In the genomic region with DNA sequence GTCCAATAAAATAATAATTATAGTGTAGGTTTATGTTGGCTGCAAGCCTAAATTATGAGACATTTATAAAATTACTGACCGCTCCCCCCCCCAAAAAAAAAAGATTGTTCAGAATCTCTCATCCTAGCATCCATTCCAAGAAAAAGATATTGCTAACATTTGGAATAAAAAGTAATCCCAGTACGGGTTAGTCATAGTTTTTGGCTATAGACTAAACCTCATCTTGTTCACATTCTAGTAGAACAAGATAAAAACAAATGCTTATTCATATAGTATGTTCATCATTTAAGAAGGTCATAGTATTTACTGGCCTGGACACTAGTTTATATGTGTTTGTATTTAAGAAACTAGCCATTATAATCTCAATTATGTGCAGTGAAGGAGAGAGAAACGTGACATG, we compare ENCODE assay signal across 20 cellular contexts. TPM values are rescaled to one million over a fixed set of nuclear protein-coding genes. Genes with fewer than 3 reads are reported as not detected.
A peak's percentile ranks its signal among the peaks of the same experiment; 100 is the strongest.
DNase-seq lines count a peak whose midpoint lies in the region; ATAC-seq and TF ChIP-seq lines count a peak whose summit lies in the region.
"Had no signal": no experiment of that assay in that cellular context is flagged by ENCODE, and none has a peak within 500 bp of the region (broad histone marks: within the 10 kb centered on the region; RNA-seq: fewer than 3 reads in every experiment).

No MANE protein-coding gene starts in this region.

- H4K8ac ChIP-seq in mesenchymal stem cell (ENCODE audit: low read length): no peak overlapping the region

- CTCF ChIA-PET in CD4-positive, alpha-beta T cell (lab: Charles Lee): interaction anchor here (1.4 kb wide), 1 partner anchor 19 kb away, joined by 3 read pairs; no protein-coding TSS in a partner anchor

- ATAC-seq in CD4-positive, alpha-beta T cell (ENCODE audit: poor library complexity): no peak
- ATAC-seq in HG02623 (IDR thresholded peaks at IDR 0.05; ENCODE audit: unreplicated experiment) (no peak), GM18870 (IDR thresholded peaks at IDR 0.05; ENCODE audit: unreplicated experiment) (no peak)
- ATAC-seq: left colon, Panc1 had no signal

- no peaks in the 10 kb centered on the region for H3K27me3 Mint-ChIP-seq in CD4-positive, alpha-beta T cell

- H3K27ac Mint-ChIP-seq in CD4-positive, alpha-beta T cell: peak overlapping the region; percentile 8
- H3K27ac Mint-ChIP-seq: stimulated activated effector memory CD8-positive, alpha-beta T cell treated with anti-CD3 and anti-CD28 coated beads, Interleukin-12 subunit alpha, Interleukin-12 subunit beta, amount 100 ng/mL, for 72 hours had no signal

- no CpG with 5 or more reads among the region's 3 CpGs for WGBS in mesenchymal stem cell

- H3K4me3 ChIP-seq in cardiac fibroblast (replicated peaks in 1 of 2; ENCODE audit: low read depth in 2 of 2, low read length in 2 of 2) (no peak overlapping the region), mesenchymal stem cell (ENCODE audit: insufficient read depth in 1 of 2, low read depth in 1 of 2, low read length in 2 of 2) (peak overlapping the region in 1 of 2 experiments; percentile 38)
- H3K4me3 ChIP-seq: sigmoid colon, SK-N-MC had no signal

- H3K4ac ChIP-seq in mesenchymal stem cell (ENCODE audit: low read depth in 1 of 2, low read length in 2 of 2): no peak overlapping the region

- no peak overlapping the region for H2AFZ ChIP-seq in mesenchymal stem cell (ENCODE audit: low read depth, low read length)

- H3K18ac ChIP-seq in mesenchymal stem cell (ENCODE audit: low read depth in 1 of 2, low read length in 2 of 2): no peak overlapping the region

- no peak overlapping the region for H2BK15ac ChIP-seq in mesenchymal stem cell (ENCODE audit: low read depth, poor library complexity, severe bottlenecking)

- peak overlapping the region; percentile 39 for H3K9ac ChIP-seq in mesenchymal stem cell (ENCODE audit: low read length)

- TF ChIP-seq CTCF in CD4-positive, alpha-beta T cell (IDR thresholded peaks at IDR 0.05): no peak
- TF ChIP-seq CTCF in cardiac fibroblast (IDR thresholded peaks at IDR 0.05; ENCODE audit: low read depth, low read length): no peak

- H3K4me1 ChIP-seq in mesenchymal stem cell (ENCODE audit: control insufficient read depth, insufficient read depth, low read depth, low read length): peaks cover 3% of the 10 kb centered on the region

- H2AK5ac ChIP-seq in mesenchymal stem cell (ENCODE audit: low read length, severe bottlenecking): no peak overlapping the region

- no peak overlapping the region for H3K14ac ChIP-seq in mesenchymal stem cell (ENCODE audit: low read length in 2 of 2)

- POLR2A ChIA-PET in CD4-positive, alpha-beta T cell (lab: Charles Lee): interaction anchor here (0.6 kb wide), 1 partner anchor 32 kb away, joined by 3 read pairs; no protein-coding TSS in a partner anchor

- no peaks in the 10 kb centered on the region for H3K9me3 ChIP-seq in CD4-positive, alpha-beta T cell (ENCODE audit: control insufficient read depth, low read length)
- H3K9me3 ChIP-seq in mesenchymal stem cell (ENCODE audit: control insufficient read depth, low read length): no peaks in the 10 kb centered on the region
- H3K9me3 ChIP-seq: sigmoid colon had no signal

- H4K91ac ChIP-seq in mesenchymal stem cell (ENCODE audit: low read length): no peak overlapping the region

- no peak overlapping the region for H3K4me3 Mint-ChIP-seq in CD4-positive, alpha-beta T cell
- H3K4me3 Mint-ChIP-seq: mesothelial cell of epicardium; nephron; stimulated activated effector memory CD8-positive, alpha-beta T cell treated with anti-CD3 and anti-CD28 coated beads, Interleukin-12 subunit alpha, Interleukin-12 subunit beta, amount 100 ng/mL, for 72 hours had no signal

- no peak overlapping the region for H3K23ac ChIP-seq in mesenchymal stem cell (ENCODE audit: low read length in 2 of 2)

- H2BK120ac ChIP-seq in mesenchymal stem cell (ENCODE audit: low read depth, low read length): no peak overlapping the region

- peaks cover 46% of the 10 kb centered on the region for H3K4me1 Mint-ChIP-seq in CD4-positive, alpha-beta T cell (ENCODE audit: low read depth)

- no peak overlapping the region for H2BK5ac ChIP-seq in mesenchymal stem cell (ENCODE audit: low read depth, low read length, poor library complexity, severe bottlenecking)

- no peaks in the 10 kb centered on the region for H3K36me3 Mint-ChIP-seq in CD4-positive, alpha-beta T cell (ENCODE audit: low read depth)
- H3K36me3 Mint-ChIP-seq: stimulated activated effector memory CD8-positive, alpha-beta T cell treated with anti-CD3 and anti-CD28 coated beads, Interleukin-12 subunit alpha, Interleukin-12 subunit beta, amount 100 ng/mL, for 72 hours had no signal

- intact Hi-C loops in CD4-positive, alpha-beta T cell (cut with DNase I, micrococcal nuclease): loop anchor here in 1 of 2 experiments (1.0 kb wide), 2 partner anchors 19 to 44 kb away; a partner anchor contains a TSS

- DNase-seq in CD4-positive, alpha-beta T cell: no peak
- peak; percentile 64 for DNase-seq in HCEC 1CT
- DNase-seq in cardiac fibroblast (ENCODE audit: low read depth in 2 of 2): peak; percentile 47 to 74
- DNase-seq in mesenchymal stem cell: no peak
- no peak for DNase-seq in NOMO-1 treated with DMSO at 0.1 percent for 48 hours (lab: John Stamatoyannopoulos, UW; ENCODE audit: unreplicated experiment)
- DNase-seq: amniotic stem cell, DMS79 treated with DMSO at 0.1 percent for 48 hours, Karpas-422, left colon, NCI-H1048, NCI-H2029 treated with DMSO at 0.1 percent for 48 hours, sigmoid colon, trophoblast cell had no signal

- H3K9me3 Mint-ChIP-seq in CD4-positive, alpha-beta T cell: no peaks in the 10 kb centered on the region
- H3K9me3 Mint-ChIP-seq: mesothelial cell of epicardium; nephron; stimulated activated effector memory CD8-positive, alpha-beta T cell treated with anti-CD3 and anti-CD28 coated beads, Interleukin-12 subunit alpha, Interleukin-12 subunit beta, amount 100 ng/mL, for 72 hours had no signal

- no peaks in the 10 kb centered on the region for H3K27me3 ChIP-seq in CD4-positive, alpha-beta T cell (ENCODE audit: control insufficient read depth, insufficient read depth, low read length)
- no peaks in the 10 kb centered on the region for H3K27me3 ChIP-seq in mesenchymal stem cell (ENCODE audit: control insufficient read depth in 1 of 2, insufficient read depth in 1 of 2, low read length in 2 of 2)
- H3K27me3 ChIP-seq: sigmoid colon had no signal

- peaks cover 0 to 4% of the 10 kb centered on the region in 2 experiments for H3K36me3 ChIP-seq in mesenchymal stem cell (ENCODE audit: control insufficient read depth in 1 of 2, insufficient read depth in 2 of 2, low read depth in 1 of 2, low read length in 2 of 2)
- H3K36me3 ChIP-seq: sigmoid colon had no signal

- H2BK12ac ChIP-seq in mesenchymal stem cell (ENCODE audit: low read length in 2 of 2): no peak overlapping the region

- H3K79me1 ChIP-seq in mesenchymal stem cell (replicated peaks; ENCODE audit: low read length, poor library complexity, severe bottlenecking): peaks cover 15% of the 10 kb centered on the region

- no peak overlapping the region for H3K27ac ChIP-seq in CD4-positive, alpha-beta T cell (ENCODE audit: low read depth, low read length)
- no peak overlapping the region for H3K27ac ChIP-seq in mesenchymal stem cell (ENCODE audit: low read length, poor library complexity, severe bottlenecking)
- H3K27ac ChIP-seq: sigmoid colon, SK-N-MC had no signal

- H3K4me2 ChIP-seq in mesenchymal stem cell (ENCODE audit: low read length, poor library complexity, severe bottlenecking): no peak overlapping the region

RNA-seq across cellular contexts. Expression of a gene that starts 44.0 kb away (rescaled TPM):
- total RNA-seq in CD4-positive, alpha-beta T cell: 10 to 100 TPM; 15.3 to 17.6 TPM
- 24.2 TPM for polyA plus RNA-seq in mesenchymal stem cell (2013, experiment 1 of 2)
- 24.9 TPM for polyA plus RNA-seq in mesenchymal stem cell (2013, experiment 2 of 2)

RNA-seq across cellular contexts. Expression of a gene that starts 44.4 kb away (rescaled TPM):
- 10 to 100 TPM; 14.8 to 17.6 TPM for total RNA-seq in CD4-positive, alpha-beta T cell
- polyA plus RNA-seq in mesenchymal stem cell (2013, experiment 1 of 2): 33.0 TPM
- polyA plus RNA-seq in mesenchymal stem cell (2013, experiment 2 of 2): 33.7 TPM

Comparison
In these comparisons a context has a peak if more than half of its experiments do, and no peak if none do; other contexts are left out.
1. DNase-seq: peak in HCEC 1CT (single experiment) and cardiac fibroblast (2 of 2); none in CD4-positive, alpha-beta T cell (0 of 10), mesenchymal stem cell (single experiment) and NOMO-1 treated with DMSO at 0.1 percent for 48 hours (single experiment).